ENCODE assay signal across 28 cellular contexts in the genomic region with DNA sequence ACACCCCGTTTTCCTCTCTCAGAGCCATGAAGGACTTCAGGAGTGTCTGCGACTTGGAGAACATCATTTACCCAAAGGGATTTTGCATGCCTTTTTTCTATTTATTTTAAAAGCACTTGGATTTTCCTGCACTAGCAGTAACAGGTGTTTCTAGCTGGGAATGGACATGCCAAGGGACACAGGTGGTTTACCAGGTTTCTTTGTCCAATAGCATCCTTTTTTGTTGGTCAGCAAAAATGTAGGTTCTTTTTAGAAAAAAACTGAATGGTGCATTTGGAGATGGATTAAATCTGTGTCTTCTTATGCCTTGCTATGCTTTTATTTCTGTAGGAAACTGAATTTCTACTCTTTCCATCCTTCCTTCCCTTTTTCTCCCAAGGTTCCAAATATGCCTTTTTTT.
"Had no signal": no experiment of that assay in that cellular context is flagged by ENCODE, and none has a peak within 500 bp of the region (broad histone marks: within the 10 kb centered on the region; RNA-seq: fewer than 3 reads in every experiment).

No MANE protein-coding gene starts in this region.

- H3K36me3 ChIP-seq: left lung, lower lobe of right lung, pancreas, prostate gland, sigmoid colon, suprapubic skin, thoracic aorta, tibial nerve, uterus had no signal

- H3K4me3 Mint-ChIP-seq: immature natural killer cell; naive thymus-derived CD8-positive, alpha-beta T cell; nephron; neural crest cell; stimulated activated effector memory CD8-positive, alpha-beta T cell treated with anti-CD3 and anti-CD28 coated beads, Interleukin-12 subunit alpha, Interleukin-12 subunit beta, amount 100 ng/mL, for 72 hours; stimulated activated naive CD8-positive, alpha-beta T cell treated with anti-CD3 and anti-CD28 coated beads, Interleukin-15, Interleukin-2, amounts not matched to agents 100 ng/mL and 50 ng/mL, for 24 hours; type B pancreatic cell had no signal

- DNase-seq: hypothalamus; immature natural killer cell; kidney glomerular epithelial cell; left cardiac atrium; left lung; lower lobe of right lung; mammary epithelial cell; mesenchymal stem cell; naive thymus-derived CD8-positive, alpha-beta T cell; nucleus accumbens; pancreas; retina; right cardiac atrium; small intestine; spleen; stimulated activated CD4-positive, alpha-beta T cell treated with anti-CD3 and anti-CD28 coated beads, Interleukin-4, amount 100 ng/mL, for 24 hours; stimulated activated naive CD4-positive, alpha-beta T cell; uterus had no signal

- H3K4me1 Mint-ChIP-seq: immature natural killer cell; stimulated activated effector memory CD8-positive, alpha-beta T cell treated with anti-CD3 and anti-CD28 coated beads, Interleukin-12 subunit alpha, Interleukin-12 subunit beta, amount 100 ng/mL, for 72 hours had no signal

- H3K27ac Mint-ChIP-seq: immature natural killer cell; nephron; stimulated activated effector memory CD8-positive, alpha-beta T cell treated with anti-CD3 and anti-CD28 coated beads, Interleukin-12 subunit alpha, Interleukin-12 subunit beta, amount 100 ng/mL, for 72 hours; stimulated activated naive CD8-positive, alpha-beta T cell treated with anti-CD3 and anti-CD28 coated beads, Interleukin-15, Interleukin-2, amounts not matched to agents 100 ng/mL and 50 ng/mL, for 24 hours; type B pancreatic cell had no signal

- H3K27ac ChIP-seq: left lung, lower lobe of right lung, pancreas, prostate gland, spleen, suprapubic skin, thoracic aorta, tibial nerve had no signal

- H3K4me1 ChIP-seq: left lung, lower lobe of right lung, pancreas, prostate gland, spleen had no signal

- H3K4me3 ChIP-seq: left lung, lower lobe of right lung, pancreas, prostate gland, sigmoid colon, spleen, suprapubic skin, thoracic aorta, tibial nerve, uterus had no signal

- H3K9me3 ChIP-seq: left lung, lower lobe of right lung, pancreas, prostate gland, sigmoid colon, spleen, suprapubic skin, thoracic aorta, tibial nerve, uterus had no signal

- H3K27me3 ChIP-seq: left lung, pancreas, sigmoid colon, spleen, suprapubic skin, tibial nerve, uterus had no signal

- ATAC-seq: left cardiac atrium; left lung; lower lobe of right lung; naive thymus-derived CD8-positive, alpha-beta T cell; pancreas; right cardiac atrium; stimulated activated effector memory CD8-positive, alpha-beta T cell treated with anti-CD3 and anti-CD28 coated beads, Interleukin-12 subunit alpha, Interleukin-12 subunit beta, amount 100 ng/mL, for 72 hours had no signal

- H3K36me3 Mint-ChIP-seq: immature natural killer cell; naive thymus-derived CD8-positive, alpha-beta T cell; stimulated activated effector memory CD8-positive, alpha-beta T cell treated with anti-CD3 and anti-CD28 coated beads, Interleukin-12 subunit alpha, Interleukin-12 subunit beta, amount 100 ng/mL, for 72 hours; type B pancreatic cell had no signal

- H3K9me3 Mint-ChIP-seq: immature natural killer cell; naive thymus-derived CD8-positive, alpha-beta T cell; nephron; neural crest cell; stimulated activated effector memory CD8-positive, alpha-beta T cell treated with anti-CD3 and anti-CD28 coated beads, Interleukin-12 subunit alpha, Interleukin-12 subunit beta, amount 100 ng/mL, for 72 hours; stimulated activated naive CD8-positive, alpha-beta T cell treated with anti-CD3 and anti-CD28 coated beads, Interleukin-15, Interleukin-2, amounts not matched to agents 100 ng/mL and 50 ng/mL, for 24 hours; type B pancreatic cell had no signal
